ENCODE assay signal across 15 cellular contexts in the genomic region with DNA sequence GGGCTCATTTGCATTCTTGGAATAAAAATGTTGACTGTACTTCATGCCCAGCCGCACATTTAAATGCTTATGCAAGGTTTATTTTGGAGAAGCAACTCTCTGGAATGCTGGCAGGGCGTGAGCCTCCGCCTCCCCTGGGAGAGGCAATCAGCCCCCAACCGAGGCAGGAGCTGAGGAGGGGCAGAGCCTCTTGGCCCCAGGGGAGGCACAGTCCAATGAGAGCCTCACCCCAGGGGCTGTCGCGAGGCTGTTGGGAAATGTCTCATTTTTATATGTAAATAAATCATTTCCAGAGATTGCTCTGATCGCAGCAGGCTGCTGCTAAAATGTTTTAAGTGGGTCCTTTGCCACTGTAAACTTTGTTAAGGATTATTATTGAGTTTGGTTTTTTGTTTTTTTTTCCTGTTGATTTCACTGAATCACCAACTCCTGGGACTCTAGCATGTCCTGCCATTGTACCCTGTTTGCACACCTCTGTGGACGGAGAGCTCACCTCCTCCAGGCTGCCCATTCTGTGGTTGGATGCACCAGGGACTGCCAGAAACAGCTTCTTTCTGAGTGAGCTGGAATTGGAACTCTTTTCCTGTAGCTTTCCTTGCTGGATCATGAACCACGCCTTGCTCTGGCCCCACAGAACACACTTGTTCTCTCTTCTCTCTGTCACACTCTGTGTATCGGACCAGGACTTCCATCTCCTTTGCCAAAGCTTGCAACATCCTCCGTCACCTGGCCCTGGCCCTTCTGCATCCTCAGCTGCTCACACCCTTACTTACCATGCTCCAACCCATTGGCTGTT. TPM values are rescaled to one million over a fixed set of nuclear protein-coding genes. Genes with fewer than 3 reads are reported as not detected.
DNase-seq lines count a peak whose midpoint lies in the region; ATAC-seq and TF ChIP-seq lines count a peak whose summit lies in the region.
"Had no signal": no experiment of that assay in that cellular context is flagged by ENCODE, and none has a peak within 500 bp of the region (broad histone marks: within the 10 kb centered on the region; RNA-seq: fewer than 3 reads in every experiment).

No MANE protein-coding gene starts in this region.

- no peak for TF ChIP-seq CTCF in fibroblast of the aortic adventitia (IDR thresholded peaks at IDR 0.05; ENCODE audit: insufficient read depth, low read length)

- ATAC-seq in activated naive CD4-positive, alpha-beta T cell treated with anti-CD3 and anti-CD28 coated beads, Interleukin-2, amount 50 U/mL, for 72 hours: no peak
- ATAC-seq: activated T-helper 17 cell treated with anti-CD3 and anti-CD28 coated beads, Interleukin-2, amount 50 U/mL, for 72 hours had no signal

- no peaks in the 10 kb centered on the region for H3K9me3 ChIP-seq in subcutaneous abdominal adipose tissue (ENCODE audit: control insufficient read depth in 5 of 5, low read length in 5 of 5)
- H3K9me3 ChIP-seq: neutrophil had no signal

- H3K27ac Mint-ChIP-seq in activated naive CD4-positive, alpha-beta T cell treated with anti-CD3 and anti-CD28 coated beads, Interleukin-2, amount 50 U/mL, for 72 hours: no peak overlapping the region
- H3K27ac Mint-ChIP-seq: activated T-helper 17 cell treated with anti-CD3 and anti-CD28 coated beads, Interleukin-2, amount 50 U/mL, for 72 hours had no signal

- H3K9ac ChIP-seq in subcutaneous abdominal adipose tissue (ENCODE audit: low read length in 5 of 5): no peak overlapping the region

- H3K36me3 ChIP-seq in subcutaneous abdominal adipose tissue (ENCODE audit: control insufficient read depth in 5 of 5, insufficient read depth in 5 of 5, low read length in 5 of 5): no peaks in the 10 kb centered on the region
- H3K36me3 ChIP-seq: neutrophil had no signal

- peaks cover 10 to 13% of the 10 kb centered on the region in 2 donors for H3K36me3 Mint-ChIP-seq in activated naive CD4-positive, alpha-beta T cell treated with anti-CD3 and anti-CD28 coated beads, Interleukin-2, amount 50 U/mL, for 72 hours

- H3K27ac ChIP-seq in subcutaneous abdominal adipose tissue (ENCODE audit: low read depth, low read length): peak overlapping the region; percentile 50
- H3K27ac ChIP-seq: neutrophil had no signal

- H3K4me1 ChIP-seq in subcutaneous abdominal adipose tissue (ENCODE audit: control insufficient read depth in 5 of 5, insufficient read depth in 5 of 5, low read length in 5 of 5): peaks cover 7 to 34% (median 24%) of the 10 kb centered on the region in 5 donors

- H3K9me3 Mint-ChIP-seq in activated naive CD4-positive, alpha-beta T cell treated with anti-CD3 and anti-CD28 coated beads, Interleukin-2, amount 50 U/mL, for 72 hours: peaks cover 4 to 14% of the 10 kb centered on the region in 2 donors

- no peaks in the 10 kb centered on the region for H3K27me3 ChIP-seq in subcutaneous abdominal adipose tissue (ENCODE audit: control insufficient read depth in 5 of 5, insufficient read depth in 4 of 5, low read length in 5 of 5)

- no peak overlapping the region for H3K4me3 ChIP-seq in fibroblast of the aortic adventitia (ENCODE audit: low read depth, low read length)
- peak overlapping the region in 3 of 5 donors; percentile 2 to 43 (median 22) for H3K4me3 ChIP-seq in subcutaneous abdominal adipose tissue (ENCODE audit: low read depth in 1 of 5, low read length in 5 of 5)

- peak; percentile 11 for DNase-seq in GM04504 (ENCODE audit: low read depth)
- peak; percentile 9 for DNase-seq in NCI-H460 (ENCODE audit: extremely low read depth, low read depth)
- peak; percentile 63 for DNase-seq in fibroblast of the aortic adventitia (ENCODE audit: low read depth)
- no peak for DNase-seq in cortex of kidney (lab: John Stamatoyannopoulos, UW)
- DNase-seq in amniotic stem cell (lab: John Stamatoyannopoulos, UW): no peak
- DNase-seq in activated naive CD4-positive, alpha-beta T cell treated with anti-CD3 and anti-CD28 coated beads, Interleukin-2, amount 50 U/mL, for 72 hours (ENCODE audit: low spot score in 2 of 2): no peak
- DNase-seq: activated CD4-positive, CD25-positive, alpha-beta regulatory T cell; GF-D8; NCI-H2029; SHP77 had no signal

RNA-seq across cellular contexts. Expression of a gene that starts 46.9 kb away (rescaled TPM):
- not detected in 2 replicates for total RNA-seq in NCI-H460 (2014; rRNA removed; shearing (Covaris generic))
- polyA plus RNA-seq in NCI-H460 (2014; cell fraction: nucleus; rRNA removed): not detected in 2 replicates
- total RNA-seq in fibroblast of the aortic adventitia (ENCODE audit: low replicate concordance): not detected in 2 replicates
- total RNA-seq in activated naive CD4-positive, alpha-beta T cell treated with anti-CD3 and anti-CD28 coated beads, Interleukin-2, amount 50 U/mL, for 72 hours: not detected
- total RNA-seq: activated T-helper 17 cell treated with anti-CD3 and anti-CD28 coated beads, Interleukin-2, amount 50 U/mL, for 72 hours; dermis microvascular lymphatic vessel endothelial cell; urinary bladder had no signal
- polyA plus RNA-seq: urinary bladder had no signal

Comparison
In these comparisons a context has a peak if more than half of its experiments do, and no peak if none do; other contexts are left out.
1. DNase-seq: peak in GM04504 (single experiment), NCI-H460 (single experiment) and fibroblast of the aortic adventitia (single experiment); none in cortex of kidney (single experiment), amniotic stem cell (single experiment) and activated naive CD4-positive, alpha-beta T cell treated with anti-CD3 and anti-CD28 coated beads, Interleukin-2, amount 50 U/mL, for 72 hours (0 of 2).